Comparison of ENCODE assay signal across 23 cellular contexts in genomic region chr18:37495354-37495753, GRCh38.
DNase-seq lines count a peak whose midpoint lies in the region; ATAC-seq and TF ChIP-seq lines count a peak whose summit lies in the region.
"Had no signal": no experiment of that assay in that cellular context is flagged by ENCODE, and none has a peak within 500 bp of the region (broad histone marks: within the 10 kb centered on the region; RNA-seq: fewer than 3 reads in every experiment).

No MANE protein-coding gene starts in this region.

- H2BK20ac ChIP-seq in H9 (ENCODE audit: low read depth, low read length, poor library complexity, severe bottlenecking), result no peak overlapping the region

- H3K36me3 Mint-ChIP-seq in H9 (ENCODE audit: insufficient read depth in 1 of 3, low read depth in 3 of 3) (no peaks in the 10 kb centered on the region), neural crest cell (ENCODE audit: low read depth) (no peaks in the 10 kb centered on the region)
- H3K36me3 Mint-ChIP-seq: CD8-positive, alpha-beta T cell had no signal

- ATAC-seq in HG02973 (IDR thresholded peaks at IDR 0.05; ENCODE audit: unreplicated experiment) (no peak), GM19463 (IDR thresholded peaks at IDR 0.05; ENCODE audit: unreplicated experiment) (no peak), HG02759 (IDR thresholded peaks at IDR 0.05; ENCODE audit: unreplicated experiment) (no peak)
- ATAC-seq: A549; CD8-positive, alpha-beta T cell; GM12878 had no signal

- H3K4me1 Mint-ChIP-seq in H9, result peaks cover 41 to 44% of the 10 kb centered on the region in 2 experiments
- H3K4me1 Mint-ChIP-seq in neural crest cell, result peaks cover 22% of the 10 kb centered on the region
- H3K4me1 Mint-ChIP-seq: B cell had no signal

- no peak overlapping the region for H3K4ac ChIP-seq in H9 (ENCODE audit: low read depth, low read length)

- H3K79me1 ChIP-seq in H9 (ENCODE audit: insufficient read depth, low read depth, low read length, poor library complexity, severe bottlenecking), result no peaks in the 10 kb centered on the region

- H3K9me3 ChIP-seq in H9 (ENCODE audit: control insufficient read depth, low read depth, low read length), result no peaks in the 10 kb centered on the region
- H3K9me3 ChIP-seq: A549; BLaER1 treated with 17β-estradiol and CSF1 and Interleukin-3, amounts not matched to agents 10 nM and 100 nM had no signal

- no peak overlapping the region for H4K8ac ChIP-seq in H9 (replicated peaks; ENCODE audit: insufficient read length, low read depth, low read length)

- H3K4me1 ChIP-seq in H9 (ENCODE audit: insufficient read depth, low read length), result peaks cover 6% of the 10 kb centered on the region; the same call in 1 of the 2 replicates
- H3K4me1 ChIP-seq: A549; BLaER1 treated with 17β-estradiol and CSF1 and Interleukin-3, amounts not matched to agents 10 nM and 100 nM had no signal

- DNase-seq in H9 (no peak), islet precursor cell (peak; percentile 60), neural crest cell (ENCODE audit: low read depth, low spot score) (no peak)
- DNase-seq: AML-193; CD4-positive, alpha-beta T cell; CD8-positive, alpha-beta T cell; COR-L47; DMS 273 treated with DMSO at 0.1 percent for 48 hours; DMS153; DMS53; DMS79; DND-41; EL; GDM1 had no signal

- 0 out of 2 replicates have a peak overlapping the region, but pooled peaks have one; percentile 23 for H3K14ac ChIP-seq in H9 (ENCODE audit: insufficient read depth, low read length)

- H3K9me3 Mint-ChIP-seq in H9 (no peaks in the 10 kb centered on the region; a peak in 2 of 5 replicates), neural crest cell (no peaks in the 10 kb centered on the region)
- H3K9me3 Mint-ChIP-seq: CD4-positive, alpha-beta T cell; CD8-positive, alpha-beta T cell had no signal

- H3K9ac ChIP-seq in H9 (ENCODE audit: extremely low read depth, insufficient read length, low read length), result no peak overlapping the region
- H3K9ac ChIP-seq: BLaER1 treated with 17β-estradiol and CSF1 and Interleukin-3, amounts not matched to agents 10 nM and 100 nM had no signal

- no peak overlapping the region for H3T11ph ChIP-seq in H9 (ENCODE audit: low read length)

- no peak overlapping the region for H4K5ac ChIP-seq in H9 (ENCODE audit: insufficient read length, low read depth, low read length)

- H3K79me2 ChIP-seq in H9 (ENCODE audit: insufficient read depth, low read length), result no peaks in the 10 kb centered on the region

- H2AFZ ChIP-seq in H9 (ENCODE audit: low read length), result no peak overlapping the region

- no peak overlapping the region for H3K23ac ChIP-seq in H9 (ENCODE audit: insufficient read length, low read depth, low read length)

- H2BK15ac ChIP-seq in H9 (ENCODE audit: low read depth, low read length), result no peak overlapping the region

- H4K20me1 ChIP-seq in H9 (ENCODE audit: control insufficient read depth, insufficient read depth, insufficient read length), result no peaks in the 10 kb centered on the region
- H4K20me1 ChIP-seq: BLaER1 treated with 17β-estradiol and CSF1 and Interleukin-3, amounts not matched to agents 10 nM and 100 nM had no signal

- no peak overlapping the region for H2BK5ac ChIP-seq in H9 (ENCODE audit: insufficient read length, low read length)

- peak overlapping the region in 1 of 3 experiments; percentile 17; a peak in 2 of 7 replicates for H3K27ac Mint-ChIP-seq in H9
- H3K27ac Mint-ChIP-seq in neural crest cell (ENCODE audit: unreplicated experiment), result peak overlapping the region; percentile 86
- H3K27ac Mint-ChIP-seq: B cell; CD4-positive, alpha-beta T cell; CD8-positive, alpha-beta T cell had no signal

- TF ChIP-seq CTCF in H9 (conservative IDR thresholded peaks at IDR 0.05) (no peak), neural crest cell (conservative IDR thresholded peaks at IDR 0.05) (no peak)

- H3K18ac ChIP-seq in H9 (ENCODE audit: insufficient read length, low read depth, low read length), result no peak overlapping the region

- H2BK120ac ChIP-seq in H9 (ENCODE audit: low read depth, low read length, poor library complexity, severe bottlenecking), result no peak overlapping the region

- no peak overlapping the region for H3K4me2 ChIP-seq in H9 (ENCODE audit: insufficient read depth, insufficient read length, low read length)
- H3K4me2 ChIP-seq: A549; BLaER1 treated with 17β-estradiol and CSF1 and Interleukin-3, amounts not matched to agents 10 nM and 100 nM had no signal

- WGBS in H9 (ENCODE audit: extremely low coverage, insufficient read length, low lambda C conversion rate), result no CpG with 5 or more reads among the region's 2 CpGs

- no peak overlapping the region for H2BK12ac ChIP-seq in H9 (ENCODE audit: insufficient read length, low read depth, low read length)

- H3K27me3 ChIP-seq in H9 (ENCODE audit: insufficient read depth, low read length), result no peaks in the 10 kb centered on the region
- H3K27me3 ChIP-seq: BLaER1 treated with 17β-estradiol and CSF1 and Interleukin-3, amounts not matched to agents 10 nM and 100 nM had no signal

- H3K27me3 Mint-ChIP-seq in H9 (ENCODE audit: low read depth) (peaks cover 15% of the 10 kb centered on the region), neural crest cell (ENCODE audit: low read depth) (peaks cover 12% of the 10 kb centered on the region)

- H2AK5ac ChIP-seq in H9 (ENCODE audit: insufficient read length, low read length), result no peak overlapping the region

- H4K91ac ChIP-seq in H9 (ENCODE audit: insufficient read length, low read depth, low read length), result no peak overlapping the region

- H3K4me3 Mint-ChIP-seq in H9 (no peak overlapping the region), neural crest cell (no peak overlapping the region)
- H3K4me3 Mint-ChIP-seq: B cell; CD4-positive, alpha-beta T cell; CD8-positive, alpha-beta T cell had no signal

- H3K23me2 ChIP-seq in H9 (ENCODE audit: insufficient read length, low read depth, low read length, poor library complexity, severe bottlenecking), result no peaks in the 10 kb centered on the region

- H3K56ac ChIP-seq in H9 (ENCODE audit: insufficient read length, low read depth, low read length), result no peak overlapping the region

- H3K27ac ChIP-seq in H9 (ENCODE audit: insufficient read length, low read depth, low read length), result no peak overlapping the region
- H3K27ac ChIP-seq: 22Rv1; A549; BLaER1 treated with 17β-estradiol and CSF1 and Interleukin-3, amounts not matched to agents 10 nM and 100 nM; C4-2B had no signal
